17 cellular contexts compared by ENCODE assay signal in genomic region chr3:98702166-98702565, GRCh38.
DNase-seq lines count a peak whose midpoint lies in the region; ATAC-seq and TF ChIP-seq lines count a peak whose summit lies in the region.
"Had no signal": no experiment of that assay in that cellular context is flagged by ENCODE, and none has a peak within 500 bp of the region (broad histone marks: within the 10 kb centered on the region; RNA-seq: fewer than 3 reads in every experiment).

No MANE protein-coding gene starts in this region.

- no peaks in the 10 kb centered on the region for H3K27me3 ChIP-seq in ovary

- H3K27ac Mint-ChIP-seq in osteocyte (ENCODE audit: unreplicated experiment) = peak overlapping the region; percentile 76
- H3K27ac Mint-ChIP-seq: B cell; CD4-positive, alpha-beta T cell had no signal

- peak; percentile 53 for DNase-seq in EH (ENCODE audit: low read depth)
- peak; percentile 85 for DNase-seq in M059J (ENCODE audit: low read depth)
- DNase-seq in dermis blood vessel endothelial cell = peak; percentile 8
- DNase-seq in osteocyte (ENCODE audit: extremely low spot score, unreplicated experiment) = no peak
- DNase-seq in stimulated activated CD4-positive, alpha-beta T cell treated with anti-CD3 and anti-CD28 coated beads, Interleukin-4, amount 100 ng/mL, for 24 hours = no peak
- DNase-seq in ovary = no peak
- DNase-seq in NCI-H1417 treated with DMSO at 0.1 percent for 48 hours (lab: John Stamatoyannopoulos, UW) = no peak
- DNase-seq in left lobe of liver (ENCODE audit: low spot score) = no peak
- DNase-seq: Calu3; CD4-positive, alpha-beta T cell; MV-4-11; NCI-H1436 treated with DMSO at 0.1 percent for 48 hours; NCI-H345; NCI-H526 treated with DMSO at 0.1 percent for 48 hours had no signal

- H3K36me3 ChIP-seq in ovary = no peaks in the 10 kb centered on the region

- no peaks in the 10 kb centered on the region for H3K27me3 Mint-ChIP-seq in osteocyte (ENCODE audit: unreplicated experiment)
- H3K27me3 Mint-ChIP-seq: CD4-positive, alpha-beta T cell had no signal

- no peaks in the 10 kb centered on the region for H3K9me3 ChIP-seq in ovary

- H3K4me3 Mint-ChIP-seq in osteocyte (ENCODE audit: unreplicated experiment) = no peak overlapping the region
- H3K4me3 Mint-ChIP-seq: B cell; CD4-positive, alpha-beta T cell had no signal

- no peak for TF ChIP-seq EP300 in ovary (IDR thresholded peaks at IDR 0.05)

- TF ChIP-seq CTCF in osteocyte (IDR thresholded peaks at IDR 0.05) (no peak), ovary (IDR thresholded peaks at IDR 0.05) (no peak)

- H3K4me3 ChIP-seq in ovary = no peak overlapping the region
- H3K4me3 ChIP-seq: PC-9, SK-N-MC had no signal

- TF ChIP-seq POLR2A in ovary (IDR thresholded peaks at IDR 0.05) = no peak

- H3K4me1 ChIP-seq in ovary (ENCODE audit: insufficient read depth) = no peaks in the 10 kb centered on the region

- no peak overlapping the region for H3K27ac ChIP-seq in ovary
- H3K27ac ChIP-seq: PC-9, SK-N-MC had no signal

- H3K4me1 Mint-ChIP-seq in osteocyte (ENCODE audit: unreplicated experiment) = peaks cover 36% of the 10 kb centered on the region
- H3K4me1 Mint-ChIP-seq: B cell had no signal

- intact Hi-C loops in ovary (cut with DNase I) = no loop called here

- ATAC-seq in left lobe of liver = no peak

- peaks cover 4% of the 10 kb centered on the region for H3K9me3 Mint-ChIP-seq in osteocyte (ENCODE audit: unreplicated experiment)
- H3K9me3 Mint-ChIP-seq: CD4-positive, alpha-beta T cell had no signal

- WGBS in ovary, 3 donors = 86 to 92% (median 92%) methylated on average over 4 of the region's 4 CpGs

- H3K36me3 Mint-ChIP-seq in osteocyte (ENCODE audit: unreplicated experiment) = no peaks in the 10 kb centered on the region

Comparison
In these comparisons a context has a peak if more than half of its experiments do, and no peak if none do; other contexts are left out.
1. DNase-seq: peak in EH (single experiment), M059J (single experiment) and dermis blood vessel endothelial cell (single experiment); none in osteocyte (single experiment), stimulated activated CD4-positive, alpha-beta T cell treated with anti-CD3 and anti-CD28 coated beads, Interleukin-4, amount 100 ng/mL, for 24 hours (single experiment), ovary (0 of 5), NCI-H1417 treated with DMSO at 0.1 percent for 48 hours (single experiment) and left lobe of liver (single experiment).